12 cellular contexts compared by ENCODE assay signal in the genomic region with DNA sequence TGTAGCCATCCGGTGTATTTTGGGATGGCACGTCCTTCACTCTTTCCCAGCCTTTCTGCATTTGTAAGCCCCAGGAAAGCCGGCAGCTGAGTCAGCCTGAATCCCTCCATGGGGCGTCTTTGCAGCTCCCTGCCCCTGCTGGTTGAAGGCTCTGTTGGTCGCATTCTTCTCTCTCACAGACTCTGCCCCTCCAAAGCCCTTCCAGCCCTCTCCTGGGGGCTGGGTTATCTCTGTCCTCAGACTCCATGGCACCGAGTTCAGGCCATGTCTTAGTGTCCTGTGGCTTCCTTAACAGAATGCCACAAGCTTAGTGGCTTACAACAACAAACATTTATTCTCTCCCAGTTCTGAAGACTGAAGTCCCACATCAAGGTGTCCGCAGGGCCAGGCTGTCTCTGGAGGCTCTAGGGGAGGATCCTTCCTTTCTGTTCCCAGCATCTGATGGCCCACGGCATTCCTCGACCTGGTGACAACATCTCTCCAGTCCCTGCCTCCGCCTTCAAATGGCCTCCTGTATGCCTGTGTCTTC.
A peak's percentile ranks its signal among the peaks of the same experiment; 100 is the strongest.
DNase-seq lines count a peak whose midpoint lies in the region; ATAC-seq and TF ChIP-seq lines count a peak whose summit lies in the region.
"Had no signal": no experiment of that assay in that cellular context is flagged by ENCODE, and none has a peak within 500 bp of the region (broad histone marks: within the 10 kb centered on the region; RNA-seq: fewer than 3 reads in every experiment).

No MANE protein-coding gene starts in this region.

- H3K9me2 ChIP-seq in GM23338 (ENCODE audit: insufficient read depth) = no peaks in the 10 kb centered on the region

- peak overlapping the region; percentile 49 for H3K4me3 ChIP-seq in GM23338
- H3K4me3 ChIP-seq: Peyer's patch, suprapubic skin had no signal

- H3K27me3 Mint-ChIP-seq in GM23338 (ENCODE audit: insufficient read depth, low read depth, poor library complexity) = peaks cover 30% of the 10 kb centered on the region
- no peaks in the 10 kb centered on the region for H3K27me3 Mint-ChIP-seq in T-cell
- no peaks in the 10 kb centered on the region for H3K27me3 Mint-ChIP-seq in effector memory CD8-positive, alpha-beta T cell
- no peaks in the 10 kb centered on the region for H3K27me3 Mint-ChIP-seq in neural crest cell (ENCODE audit: low read depth)

- peaks cover 26% of the 10 kb centered on the region for H3F3A ChIP-seq in GM23338 (replicated peaks; ENCODE audit: low read depth)

- H3K4me2 ChIP-seq in GM23338 = peak overlapping the region; percentile 76

- peaks cover 74% of the 10 kb centered on the region for H3K4me1 ChIP-seq in GM23338 (ENCODE audit: insufficient read depth)

- H2AFZ ChIP-seq in GM23338 = no peak overlapping the region

- no peaks in the 10 kb centered on the region for H3K27me3 ChIP-seq in GM23338 (ENCODE audit: insufficient read depth)
- H3K27me3 ChIP-seq: Peyer's patch, suprapubic skin had no signal

- H3K9me3 Mint-ChIP-seq in GM23338 (peaks cover 3% of the 10 kb centered on the region), T-cell (no peaks in the 10 kb centered on the region), neural crest cell (no peaks in the 10 kb centered on the region)
- no peaks in the 10 kb centered on the region for H3K9me3 Mint-ChIP-seq in effector memory CD8-positive, alpha-beta T cell

- H3K36me3 ChIP-seq in GM23338 (ENCODE audit: insufficient read depth) = no peaks in the 10 kb centered on the region
- H3K36me3 ChIP-seq: Peyer's patch, suprapubic skin had no signal

- peak overlapping the region; percentile 99 for H3K27ac ChIP-seq in GM23338 (ENCODE audit: low read depth)
- H3K27ac ChIP-seq: Peyer's patch, suprapubic skin had no signal

- peaks cover 77% of the 10 kb centered on the region for H3K79me2 ChIP-seq in GM23338 (replicated peaks; ENCODE audit: insufficient read depth)

- H3K36me3 Mint-ChIP-seq in GM23338 (ENCODE audit: low read depth) (peaks cover 15% of the 10 kb centered on the region), T-cell (peaks cover 6% of the 10 kb centered on the region), neural crest cell (ENCODE audit: low read depth) (no peaks in the 10 kb centered on the region)
- H3K36me3 Mint-ChIP-seq in effector memory CD8-positive, alpha-beta T cell (ENCODE audit: insufficient read depth) = peaks cover 6% of the 10 kb centered on the region

- ATAC-seq in GM23338 (peak; percentile 84), T-cell (replicated peaks in 1 of 4) (peak in 2 of 4 experiments; percentile 3 to 26), HG02759 (IDR thresholded peaks at IDR 0.05; ENCODE audit: unreplicated experiment) (no peak), HG03045 (IDR thresholded peaks at IDR 0.05; ENCODE audit: unreplicated experiment) (no peak)
- no peak for ATAC-seq in effector memory CD8-positive, alpha-beta T cell (replicated peaks)
- ATAC-seq: left ventricle myocardium superior had no signal

- H3K4me3 Mint-ChIP-seq in GM23338 = peak overlapping the region; percentile 65
- peak overlapping the region; percentile 62 to 80 (median 76) for H3K4me3 Mint-ChIP-seq in T-cell
- peak overlapping the region; percentile 72 to 76 for H3K4me3 Mint-ChIP-seq in effector memory CD8-positive, alpha-beta T cell
- peak overlapping the region; percentile 84 for H3K4me3 Mint-ChIP-seq in neural crest cell

- H3K27ac Mint-ChIP-seq in GM23338 = peak overlapping the region; percentile 98
- peak overlapping the region; percentile 88 to 99 for H3K27ac Mint-ChIP-seq in T-cell
- H3K27ac Mint-ChIP-seq in effector memory CD8-positive, alpha-beta T cell = peak overlapping the region; percentile 95
- peak overlapping the region; percentile 98 for H3K27ac Mint-ChIP-seq in neural crest cell (ENCODE audit: unreplicated experiment)

- TF ChIP-seq CTCF in GM23338 (conservative IDR thresholded peaks at IDR 0.05; ENCODE audit: low read depth in 2 of 2) (0 out of 4 replicates have a peak, but pooled peaks of 1 of the 2 experiments have one; percentile 11), neural crest cell (conservative IDR thresholded peaks at IDR 0.05) (no peak)

- H3K4me1 Mint-ChIP-seq in GM23338 = peaks cover 87% of the 10 kb centered on the region
- peaks cover 83 to 94% (median 89%) of the 10 kb centered on the region in 3 donors for H3K4me1 Mint-ChIP-seq in T-cell
- H3K4me1 Mint-ChIP-seq in effector memory CD8-positive, alpha-beta T cell (ENCODE audit: low read depth in 2 of 2) = peaks cover 59 to 68% of the 10 kb centered on the region in 2 donors
- peaks cover 73% of the 10 kb centered on the region for H3K4me1 Mint-ChIP-seq in neural crest cell

- POLR2A ChIA-PET in T-cell (lab: Charles Lee) = no interaction called here

- peaks cover 15% of the 10 kb centered on the region for H4K20me1 ChIP-seq in GM23338 (replicated peaks; ENCODE audit: insufficient read depth)

- peak; percentile 95 for DNase-seq in GM23338 (ENCODE audit: low spot score)
- DNase-seq in T-cell = peak in 1 of 34 experiments; percentile 22
- no peak for DNase-seq in effector memory CD8-positive, alpha-beta T cell
- peak; percentile 29 for DNase-seq in neural crest cell (ENCODE audit: low read depth, low spot score)
- no peak for DNase-seq in DMS 273 (lab: John Stamatoyannopoulos, UW; ENCODE audit: unreplicated experiment)
- no peak for DNase-seq in HPDE6-E6E7 (ENCODE audit: extremely low spot score)
- DNase-seq: left ventricle myocardium superior, NCI-H1048 had no signal

- CTCF ChIA-PET in T-cell (lab: Charles Lee) = interaction anchor here (0.7 to 2.2 kb wide), 6 partner anchors 14 to 105 kb away, joined by 3 to 15 read pairs (median 4); a partner anchor contains a TSS

TF ChIP-seq in GM23338, 12 proteins besides CTCF, POLR2A, EP300 and RAD21:
- TF ChIP-seq, protein P1, sequence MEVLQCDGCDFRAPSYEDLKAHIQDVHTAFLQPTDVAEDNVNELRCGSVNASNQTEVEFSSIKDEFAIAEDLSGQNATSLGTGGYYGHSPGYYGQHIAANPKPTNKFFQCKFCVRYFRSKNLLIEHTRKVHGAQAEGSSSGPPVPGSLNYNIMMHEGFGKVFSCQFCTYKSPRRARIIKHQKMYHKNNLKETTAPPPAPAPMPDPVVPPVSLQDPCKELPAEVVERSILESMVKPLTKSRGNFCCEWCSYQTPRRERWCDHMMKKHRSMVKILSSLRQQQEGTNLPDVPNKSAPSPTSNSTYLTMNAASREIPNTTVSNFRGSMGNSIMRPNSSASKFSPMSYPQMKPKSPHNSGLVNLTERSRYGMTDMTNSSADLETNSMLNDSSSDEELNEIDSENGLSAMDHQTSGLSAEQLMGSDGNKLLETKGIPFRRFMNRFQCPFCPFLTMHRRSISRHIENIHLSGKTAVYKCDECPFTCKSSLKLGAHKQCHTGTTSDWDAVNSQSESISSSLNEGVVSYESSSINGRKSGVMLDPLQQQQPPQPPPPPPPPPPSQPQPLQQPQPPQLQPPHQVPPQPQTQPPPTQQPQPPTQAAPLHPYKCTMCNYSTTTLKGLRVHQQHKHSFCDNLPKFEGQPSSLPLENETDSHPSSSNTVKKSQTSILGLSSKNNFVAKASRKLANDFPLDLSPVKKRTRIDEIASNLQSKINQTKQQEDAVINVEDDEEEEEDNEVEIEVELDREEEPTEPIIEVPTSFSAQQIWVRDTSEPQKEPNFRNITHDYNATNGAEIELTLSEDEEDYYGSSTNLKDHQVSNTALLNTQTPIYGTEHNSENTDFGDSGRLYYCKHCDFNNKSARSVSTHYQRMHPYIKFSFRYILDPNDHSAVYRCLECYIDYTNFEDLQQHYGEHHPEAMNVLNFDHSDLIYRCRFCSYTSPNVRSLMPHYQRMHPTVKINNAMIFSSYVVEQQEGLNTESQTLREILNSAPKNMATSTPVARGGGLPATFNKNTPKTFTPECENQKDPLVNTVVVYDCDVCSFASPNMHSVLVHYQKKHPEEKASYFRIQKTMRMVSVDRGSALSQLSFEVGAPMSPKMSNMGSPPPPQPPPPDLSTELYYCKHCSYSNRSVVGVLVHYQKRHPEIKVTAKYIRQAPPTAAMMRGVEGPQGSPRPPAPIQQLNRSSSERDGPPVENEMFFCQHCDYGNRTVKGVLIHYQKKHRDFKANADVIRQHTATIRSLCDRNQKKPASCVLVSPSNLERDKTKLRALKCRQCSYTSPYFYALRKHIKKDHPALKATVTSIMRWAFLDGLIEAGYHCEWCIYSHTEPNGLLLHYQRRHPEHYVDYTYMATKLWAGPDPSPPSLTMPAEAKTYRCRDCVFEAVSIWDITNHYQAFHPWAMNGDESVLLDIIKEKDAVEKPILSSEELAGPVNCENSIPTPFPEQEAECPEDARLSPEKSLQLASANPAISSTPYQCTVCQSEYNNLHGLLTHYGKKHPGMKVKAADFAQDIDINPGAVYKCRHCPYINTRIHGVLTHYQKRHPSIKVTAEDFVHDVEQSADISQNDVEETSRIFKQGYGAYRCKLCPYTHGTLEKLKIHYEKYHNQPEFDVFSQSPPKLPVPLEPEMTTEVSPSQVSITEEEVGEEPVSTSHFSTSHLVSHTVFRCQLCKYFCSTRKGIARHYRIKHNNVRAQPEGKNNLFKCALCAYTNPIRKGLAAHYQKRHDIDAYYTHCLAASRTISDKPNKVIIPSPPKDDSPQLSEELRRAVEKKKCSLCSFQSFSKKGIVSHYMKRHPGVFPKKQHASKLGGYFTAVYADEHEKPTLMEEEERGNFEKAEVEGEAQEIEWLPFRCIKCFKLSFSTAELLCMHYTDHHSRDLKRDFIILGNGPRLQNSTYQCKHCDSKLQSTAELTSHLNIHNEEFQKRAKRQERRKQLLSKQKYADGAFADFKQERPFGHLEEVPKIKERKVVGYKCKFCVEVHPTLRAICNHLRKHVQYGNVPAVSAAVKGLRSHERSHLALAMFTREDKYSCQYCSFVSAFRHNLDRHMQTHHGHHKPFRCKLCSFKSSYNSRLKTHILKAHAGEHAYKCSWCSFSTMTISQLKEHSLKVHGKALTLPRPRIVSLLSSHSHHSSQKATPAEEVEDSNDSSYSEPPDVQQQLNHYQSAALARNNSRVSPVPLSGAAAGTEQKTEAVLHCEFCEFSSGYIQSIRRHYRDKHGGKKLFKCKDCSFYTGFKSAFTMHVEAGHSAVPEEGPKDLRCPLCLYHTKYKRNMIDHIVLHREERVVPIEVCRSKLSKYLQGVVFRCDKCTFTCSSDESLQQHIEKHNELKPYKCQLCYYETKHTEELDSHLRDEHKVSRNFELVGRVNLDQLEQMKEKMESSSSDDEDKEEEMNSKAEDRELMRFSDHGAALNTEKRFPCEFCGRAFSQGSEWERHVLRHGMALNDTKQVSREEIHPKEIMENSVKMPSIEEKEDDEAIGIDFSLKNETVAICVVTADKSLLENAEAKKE (CRISPR knock-in tag; IDR thresholded peaks at IDR 0.05) = peak; percentile 47; the same call in 1 of the 2 replicates
- TF ChIP-seq ZNF114 (CRISPR knock-in tag; IDR thresholded peaks at IDR 0.05) (0 out of 2 replicates have a peak, but pooled peaks have one; percentile 42), NANOG (IDR thresholded peaks at IDR 0.05; ENCODE audit: borderline replicate concordance) (no peak)

Comparison
In these comparisons a context has a peak if more than half of its experiments do, and no peak if none do; other contexts are left out.
1. DNase-seq: peak in GM23338 (single experiment) and neural crest cell (single experiment); none in effector memory CD8-positive, alpha-beta T cell (0 of 3), DMS 273 (single experiment) and HPDE6-E6E7 (single experiment).
2. Peak in every context shown above with its lines, with median percentiles within 50 percentile points of each other: H3K27ac Mint-ChIP-seq and H3K4me3 Mint-ChIP-seq.